ENCODE assay signal across 14 cellular contexts in genomic region chr19:38697197-38697596, GRCh38. TPM values are rescaled to one million over a fixed set of nuclear protein-coding genes. Genes with fewer than 3 reads are reported as not detected.
A peak's percentile ranks its signal among the peaks of the same experiment; 100 is the strongest.
DNase-seq lines count a peak whose midpoint lies in the region; ATAC-seq and TF ChIP-seq lines count a peak whose summit lies in the region.
"Had no signal": no experiment of that assay in that cellular context is flagged by ENCODE, and none has a peak within 500 bp of the region (broad histone marks: within the 10 kb centered on the region; RNA-seq: fewer than 3 reads in every experiment).

No MANE protein-coding gene starts in this region.

- POLR2A ChIA-PET in HCT116 (lab: Charles Lee): no interaction called here

- H3K79me2 ChIP-seq in HCT116 (ENCODE audit: insufficient read depth, low read length): peaks cover 100% of the 10 kb centered on the region
- H3K79me2 ChIP-seq in hepatocyte: peaks cover 82% of the 10 kb centered on the region

- H3K9ac ChIP-seq in HCT116 (ENCODE audit: low read length) (peak overlapping the region; percentile 32), stomach smooth muscle (ENCODE audit: low read length in 2 of 2) (no peak overlapping the region)

- H2AFZ ChIP-seq in HCT116 (ENCODE audit: low read depth, low read length, poor library complexity, severe bottlenecking): no peak overlapping the region
- H2AFZ ChIP-seq in hepatocyte: no peak overlapping the region

- H3K4me2 ChIP-seq in HCT116 (ENCODE audit: low read length) (no peak overlapping the region), hepatocyte (no peak overlapping the region)

- no peak overlapping the region for H3K4me3 Mint-ChIP-seq in stimulated activated memory B cell treated with anti-CD40 and anti-IgM and Interleukin-4, amounts not matched to agents 10 μg/mL and 1 μg/mL and 100 μg/mL, for 72 hours
- H3K4me3 Mint-ChIP-seq: activated T-cell treated with anti-CD3 and anti-CD28 coated beads, Interleukin-2, amount 50 U/mL, for 72 hours; nephron progenitor cell had no signal

- no peaks in the 10 kb centered on the region for H3K27me3 ChIP-seq in HCT116 (ENCODE audit: insufficient read depth, low read length)
- no peaks in the 10 kb centered on the region for H3K27me3 ChIP-seq in body of pancreas
- H3K27me3 ChIP-seq in hepatocyte: no peaks in the 10 kb centered on the region
- H3K27me3 ChIP-seq in stomach smooth muscle (ENCODE audit: control insufficient read depth in 1 of 2, insufficient read depth in 2 of 2, low read length in 2 of 2): no peaks in the 10 kb centered on the region

- no peaks in the 10 kb centered on the region for H3K9me3 Mint-ChIP-seq in stimulated activated memory B cell treated with anti-CD40 and anti-IgM and Interleukin-4, amounts not matched to agents 10 μg/mL and 1 μg/mL and 100 μg/mL, for 72 hours
- H3K9me3 Mint-ChIP-seq: activated T-cell treated with anti-CD3 and anti-CD28 coated beads, Interleukin-2, amount 50 U/mL, for 72 hours; nephron progenitor cell had no signal

- H3K27ac ChIP-seq in HCT116 (ENCODE audit: low read depth, low read length) (peak overlapping the region; percentile 13; the same call in 1 of the 2 replicates), body of pancreas (peak overlapping the region in 3 of 4 donors; percentile 5 to 63 (median 28)), hepatocyte (peak overlapping the region; percentile 97), stomach smooth muscle (ENCODE audit: low read length) (peak overlapping the region; percentile 86)
- H3K27ac ChIP-seq: HL-60 had no signal

- TF ChIP-seq POLR2A in HCT116 (IDR thresholded peaks at IDR 0.05; ENCODE audit: borderline replicate concordance, extremely low read depth, insufficient read depth, insufficient read length): no peak
- no peak for TF ChIP-seq POLR2A in body of pancreas (IDR thresholded peaks at IDR 0.05)

- intact Hi-C loops in HCT116 (cut with micrococcal nuclease) (no loop called here), body of pancreas (cut with DNase I) (no loop called here)

- peaks cover 7% of the 10 kb centered on the region for H3K36me3 Mint-ChIP-seq in stimulated activated memory B cell treated with anti-CD40 and anti-IgM and Interleukin-4, amounts not matched to agents 10 μg/mL and 1 μg/mL and 100 μg/mL, for 72 hours

- H3K9me2 ChIP-seq in HCT116 (ENCODE audit: insufficient read depth) (no peaks in the 10 kb centered on the region), hepatocyte (replicated peaks; ENCODE audit: insufficient read depth) (no peaks in the 10 kb centered on the region)

- H3K4me1 ChIP-seq in HCT116 (ENCODE audit: control insufficient read depth in 1 of 2, insufficient read depth in 2 of 2, low read length in 2 of 2) (peaks cover 25 to 60% of the 10 kb centered on the region in 2 experiments), body of pancreas (peaks cover 93% of the 10 kb centered on the region), hepatocyte (ENCODE audit: insufficient read depth) (peaks cover 80% of the 10 kb centered on the region), stomach smooth muscle (ENCODE audit: control insufficient read depth, insufficient read depth, low read length) (peaks cover 94% of the 10 kb centered on the region)

- no peaks in the 10 kb centered on the region for H3K27me3 Mint-ChIP-seq in stimulated activated memory B cell treated with anti-CD40 and anti-IgM and Interleukin-4, amounts not matched to agents 10 μg/mL and 1 μg/mL and 100 μg/mL, for 72 hours

- RAD21 ChIA-PET in HCT116 (lab: Charles Lee; ENCODE audit: low non-redundant PET in 1 of 2, low total read pairs in 2 of 2, uncharacterized antibody in 2 of 2, unreplicated experiment in 2 of 2): no interaction called here

- H3K4me1 Mint-ChIP-seq in stimulated activated memory B cell treated with anti-CD40 and anti-IgM and Interleukin-4, amounts not matched to agents 10 μg/mL and 1 μg/mL and 100 μg/mL, for 72 hours: peaks cover 74% of the 10 kb centered on the region

- H3K36me3 ChIP-seq in HCT116 (ENCODE audit: control insufficient read depth in 1 of 2, insufficient read depth in 2 of 2, low read length in 2 of 2) (peaks cover 8 to 63% of the 10 kb centered on the region in 2 experiments; a peak in 2 of 4 replicates), body of pancreas (replicated peaks in 1 of 2; ENCODE audit: insufficient read depth in 1 of 2, low read depth in 2 of 2) (peaks cover 0 to 2% of the 10 kb centered on the region in 2 donors), hepatocyte (replicated peaks; ENCODE audit: insufficient read depth, low read depth) (no peaks in the 10 kb centered on the region), stomach smooth muscle (ENCODE audit: control insufficient read depth in 2 of 2, insufficient read depth in 2 of 2, low read length in 2 of 2) (peaks cover 0 to 20% of the 10 kb centered on the region in 2 donors)

- CTCF ChIA-PET in HCT116 (lab: Charles Lee): no interaction called here

- no TSS peak for BruUV-seq in HCT116 (replicated peaks; lab: Mats Ljungman, UMichigan)

- ATAC-seq in HCT116 (no peak), body of pancreas (no peak), HG03025 (IDR thresholded peaks at IDR 0.05; ENCODE audit: low FRiP score, unreplicated experiment) (no peak), HG03565 (IDR thresholded peaks at IDR 0.05; ENCODE audit: unreplicated experiment) (no peak)
- ATAC-seq in stimulated activated memory B cell treated with anti-CD40 and anti-IgM and Interleukin-4, amounts not matched to agents 10 μg/mL and 1 μg/mL and 100 μg/mL, for 72 hours: no peak
- ATAC-seq: activated T-cell treated with anti-CD3 and anti-CD28 coated beads, Interleukin-2, amount 50 U/mL, for 72 hours had no signal

- no peaks in the 10 kb centered on the region for H3K9me3 ChIP-seq in HCT116 (ENCODE audit: control insufficient read depth in 1 of 2, insufficient read depth in 1 of 2, low read depth in 1 of 2, low read length in 2 of 2)
- no peaks in the 10 kb centered on the region for H3K9me3 ChIP-seq in body of pancreas
- no peaks in the 10 kb centered on the region for H3K9me3 ChIP-seq in hepatocyte (ENCODE audit: low read depth)
- no peaks in the 10 kb centered on the region for H3K9me3 ChIP-seq in stomach smooth muscle (ENCODE audit: control insufficient read depth in 2 of 2, low read length in 2 of 2)

- WGBS in body of pancreas, 2 donors: 91% methylated on average over 6 of the region's 6 CpGs
- WGBS in hepatocyte (ENCODE audit: low lambda C conversion rate, missing lambda C conversion rate): over 99% methylated on average over 6 of the region's 6 CpGs

- H4K20me1 ChIP-seq in HCT116 (ENCODE audit: insufficient read depth): no peaks in the 10 kb centered on the region
- peaks cover 28% of the 10 kb centered on the region for H4K20me1 ChIP-seq in hepatocyte (ENCODE audit: insufficient read depth, poor library complexity, severe bottlenecking)

- H3K4me3 ChIP-seq in HCT116 (replicated peaks in 1 of 2; ENCODE audit: low read depth in 1 of 2, low read length in 2 of 2) (no peak overlapping the region), body of pancreas (no peak overlapping the region), hepatocyte (no peak overlapping the region), stomach smooth muscle (ENCODE audit: low read length in 2 of 2) (no peak overlapping the region)

- no peak overlapping the region for H3K27ac Mint-ChIP-seq in stimulated activated memory B cell treated with anti-CD40 and anti-IgM and Interleukin-4, amounts not matched to agents 10 μg/mL and 1 μg/mL and 100 μg/mL, for 72 hours
- H3K27ac Mint-ChIP-seq: activated T-cell treated with anti-CD3 and anti-CD28 coated beads, Interleukin-2, amount 50 U/mL, for 72 hours had no signal

- TF ChIP-seq CTCF in HCT116 (IDR thresholded peaks at IDR 0.05 in 2 of 3, conservative IDR thresholded peaks at IDR 0.05 in 1 of 3; ENCODE audit: borderline replicate concordance in 1 of 3, insufficient read depth in 1 of 3, low read depth in 2 of 3, low read length in 2 of 3): no peak
- no peak for TF ChIP-seq CTCF in body of pancreas (IDR thresholded peaks at IDR 0.05)
- TF ChIP-seq CTCF in hepatocyte (IDR thresholded peaks at IDR 0.05; ENCODE audit: poor library complexity): no peak

- no peak for TF ChIP-seq RAD21 in HCT116 (IDR thresholded peaks at IDR 0.05; ENCODE audit: low read depth)

- DNase-seq in HCT116 (ENCODE audit: low read depth, low spot score) (no peak), body of pancreas (no peak), hepatocyte (ENCODE audit: low spot score) (no peak), SK-N-DZ (ENCODE audit: low spot score) (no peak)
- DNase-seq: activated CD4-positive, CD25-positive, alpha-beta regulatory T cell; activated T-cell treated with anti-CD3 and anti-CD28 coated beads, Interleukin-2, amount 50 U/mL, for 72 hours; NCI-H446; nephron progenitor cell; stimulated activated CD4-positive, alpha-beta T cell treated with anti-CD3 and anti-CD28 coated beads, Interleukin-12 subunit alpha, Interleukin-12 subunit beta, amount 100 ng/mL, for 4 hours had no signal

TF ChIP-seq in HCT116, 20 proteins besides CTCF, POLR2A, EP300 and RAD21 (continues in another document):
- no peak for TF ChIP-seq ZBTB33 (IDR thresholded peaks at IDR 0.05; ENCODE audit: extremely low read depth, insufficient replicate concordance, low read length)
- no peak for TF ChIP-seq EZH2phosphoT487 (IDR thresholded peaks at IDR 0.05; ENCODE audit: borderline replicate concordance)

RNA-seq across cellular contexts. Expression of gene CAPN12, which starts 47.1 kb away (rescaled TPM):
- total RNA-seq in HCT116 (2021; ENCODE audit: unreplicated experiment): 8.8 TPM
- 8.6 and 10.4 TPM in 2 replicates for polyA plus RNA-seq in HCT116 (2012)
- total RNA-seq in body of pancreas: 10 to 100 TPM in 1 of 2 donors, 1 to 10 TPM in 1; 9.9 to 11.4 TPM
- 12.5 and 26.6 TPM in 2 replicates for total RNA-seq in hepatocyte
- polyA plus RNA-seq in hepatocyte: 24.3 and 38.9 TPM in 2 replicates
- 0.37 and 0.42 TPM in 2 replicates for polyA plus RNA-seq in SK-N-DZ (2014; cell fraction: cytosol; rRNA removed)
- polyA plus RNA-seq in SK-N-DZ (2014; cell fraction: nucleus; rRNA removed): 1.6 and 3.9 TPM in 2 replicates

RNA-seq across cellular contexts. Expression of gene ACTN4, which starts 49.7 kb away (rescaled TPM):
- total RNA-seq in HCT116 (2021; ENCODE audit: unreplicated experiment) (651 TPM), body of pancreas (100 to 1,000 TPM; 143 to 148 TPM), hepatocyte (278 and 321 TPM in 2 replicates)
- polyA plus RNA-seq in HCT116 (2012): 635 and 727 TPM in 2 replicates
- 54.4 and 59.3 TPM in 2 replicates for polyA plus RNA-seq in hepatocyte
- polyA plus RNA-seq in SK-N-DZ (2014; cell fraction: cytosol; rRNA removed): 85.3 and 95.3 TPM in 2 replicates
- polyA plus RNA-seq in SK-N-DZ (2014; cell fraction: nucleus; rRNA removed): 124 and 196 TPM in 2 replicates

Comparison
In these comparisons a context has a peak if more than half of its experiments do, and no peak if none do; other contexts are left out.
1. H3K27ac ChIP-seq: peak in every context shown above with its lines; median percentile 97 in hepatocyte; 86 in stomach smooth muscle; 28 in body of pancreas; 13 in HCT116.